In genomic region chr10:101889256-101890210, GRCh38 we compare ENCODE assay signal across 8 cellular contexts. TPM values are rescaled to one million over a fixed set of nuclear protein-coding genes. Genes with fewer than 3 reads are reported as not detected.
DNase-seq lines count a peak whose midpoint lies in the region; ATAC-seq and TF ChIP-seq lines count a peak whose summit lies in the region.

No MANE protein-coding gene starts in this region.

- peaks cover 0 to 2% of the 10 kb centered on the region in 2 donors for H3K36me3 ChIP-seq in aorta (ENCODE audit: control insufficient read depth in 1 of 2, insufficient read depth in 2 of 2, low read length in 1 of 2)

- no peak overlapping the region for H3K27ac ChIP-seq in aorta (ENCODE audit: low read depth in 1 of 2, low read length in 2 of 2)

- ATAC-seq in aorta (ENCODE audit: low FRiP score) = no peak

- peak; percentile 87 for TF ChIP-seq CTCF in GM12865 (IDR thresholded peaks at IDR 0.05; ENCODE audit: insufficient read depth, low read depth, low read length, missing control alignments)

- no peaks in the 10 kb centered on the region for H3K9me3 ChIP-seq in aorta (ENCODE audit: control insufficient read depth, low read length)

- intact Hi-C loops in head of caudate nucleus (cut with DNase I) (loop anchor here (5.0 kb wide), 1 partner anchor 47 kb away; the partner anchor contains the start of gene KCNIP2), aorta (cut with DNase I) (loop anchor here (2.0 to 5.0 kb wide), 2 partner anchors 121 to 123 kb away; no protein-coding TSS in a partner anchor)

- no peaks in the 10 kb centered on the region for H3K4me1 ChIP-seq in aorta (ENCODE audit: control insufficient read depth in 1 of 2, insufficient read depth in 2 of 2, low read length in 2 of 2)

- DNase-seq in 8988T = peak; percentile 50
- DNase-seq in GM12865 (ENCODE audit: low read depth) = peak; percentile 90
- peak; percentile 72 for DNase-seq in LHCN-M2 (ENCODE audit: low read depth)
- DNase-seq in SKM-1 (lab: John Stamatoyannopoulos, UW; ENCODE audit: unreplicated experiment) = peak; percentile 56
- DNase-seq in activated naive CD4-positive, alpha-beta T cell treated with anti-CD3 and anti-CD28 coated beads, Interleukin-2, amount 50 U/mL, for 16 hours = peak; percentile 72
- peak; percentile 55 to 95 (median 87) for DNase-seq in head of caudate nucleus
- DNase-seq in pulmonary artery endothelial cell (ENCODE audit: low read depth, low spot score) = peak; percentile 47
- DNase-seq in aorta = peak; percentile 80 to 90

- H3K27me3 ChIP-seq in aorta (ENCODE audit: control insufficient read depth in 1 of 2, insufficient read depth in 2 of 2, low read length in 1 of 2) = no peaks in the 10 kb centered on the region

- 63 to 67% methylated on average over 5 of the region's 5 CpGs for WGBS in aorta, 2 donors

- H3K4me3 ChIP-seq in GM12865 (ENCODE audit: low read depth, low read length) (no peak overlapping the region), aorta (ENCODE audit: low read length in 2 of 2) (no peak overlapping the region)

RNA-seq across cellular contexts. Expression of gene KCNIP2, which starts 45.9 kb away (rescaled TPM):
- 0.17 and 0.26 TPM in 2 replicates for total RNA-seq in LHCN-M2 (2014; rRNA removed)
- polyA plus RNA-seq in LHCN-M2 (2012) = 0.38 TPM
- total RNA-seq in pulmonary artery endothelial cell = 0.07 and 0.25 TPM in 2 replicates
- 1 to 10 TPM; 3.9 to 9.0 TPM for total RNA-seq in aorta
- 1 to 10 TPM in 1 of 2 donors, not detected in 1; 4.3 TPM for polyA plus RNA-seq in aorta
